26 cellular contexts compared by ENCODE assay signal in the genomic region with DNA sequence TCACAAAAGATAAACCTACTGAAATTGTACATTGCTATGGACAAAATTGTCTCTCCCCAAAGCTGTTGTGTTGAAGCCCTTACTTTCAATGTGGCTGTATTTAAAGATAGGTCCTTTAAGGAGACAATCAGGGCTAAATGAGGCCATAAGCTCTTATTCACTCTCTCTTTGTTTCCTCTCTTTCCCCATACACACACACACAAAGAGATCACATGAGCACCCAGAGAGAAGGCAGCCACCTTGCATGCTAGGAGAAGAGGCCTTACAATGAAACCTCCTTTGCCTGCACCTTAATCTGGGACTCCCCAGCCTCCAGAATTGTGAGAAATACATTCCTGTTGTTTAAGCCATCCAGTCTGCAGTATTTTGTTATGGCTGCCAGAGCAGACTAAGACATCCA.
"Had no signal": no experiment of that assay in that cellular context is flagged by ENCODE, and none has a peak within 500 bp of the region (broad histone marks: within the 10 kb centered on the region; RNA-seq: fewer than 3 reads in every experiment).

No MANE protein-coding gene starts in this region.

- H3K27me3 Mint-ChIP-seq: activated B cell treated with CpG ODN at 0.5 μM for 24 hours; activated CD4-positive, alpha-beta memory T cell treated with anti-CD3 and anti-CD28 coated beads for 36 hours; activated naive CD4-positive, alpha-beta T cell treated with anti-CD3 and anti-CD28 coated beads, Interleukin-2, amount 50 U/mL, for 24 hours; natural killer cell treated with Interleukin-12 subunit alpha and Interleukin-12 subunit beta and Interleukin-15 and Interleukin-18, amount 100 ng/mL, for 72 hours; stimulated activated naive CD8-positive, alpha-beta T cell treated with anti-CD3 and anti-CD28 coated beads, Interleukin-15, Interleukin-2, amounts not matched to agents 100 ng/mL and 50 ng/mL, for 24 hours had no signal

- H3K4me1 Mint-ChIP-seq: activated B cell treated with CpG ODN at 0.5 μM for 24 hours; activated naive CD4-positive, alpha-beta T cell treated with anti-CD3 and anti-CD28 coated beads, Interleukin-2, amount 50 U/mL, for 24 hours; endodermal cell had no signal

- H3K36me3 Mint-ChIP-seq: activated CD4-positive, alpha-beta memory T cell treated with anti-CD3 and anti-CD28 coated beads for 36 hours; activated naive CD4-positive, alpha-beta T cell treated with anti-CD3 and anti-CD28 coated beads, Interleukin-2, amount 50 U/mL, for 24 hours had no signal

- DNase-seq: activated B cell treated with CpG ODN at 0.5 μM for 24 hours; activated CD4-positive, alpha-beta memory T cell treated with anti-CD3 and anti-CD28 coated beads for 36 hours; activated CD4-positive, alpha-beta T cell treated with anti-CD3 and anti-CD28 coated beads for 48 hours; activated gamma-delta T cell; anterior cingulate cortex; body of pancreas; cortex of kidney; endodermal cell; esophagus squamous epithelium; head of caudate nucleus; hypothalamus; islet precursor cell; left cardiac atrium; occipital lobe; right lobe of liver; stimulated activated CD4-positive, alpha-beta T cell treated with anti-CD3 and anti-CD28 coated beads, Interleukin-1b, Interleukin-23, amount 100 ng/mL, for 48 hours; substantia nigra; thyroid gland; upper lobe of right lung had no signal

- H3K4me3 ChIP-seq: body of pancreas, cardiac muscle cell, esophagus squamous epithelium, gastroesophageal sphincter, right lobe of liver, skin epidermis, thyroid gland, upper lobe of right lung had no signal

- H3K36me3 ChIP-seq: cardiac muscle cell, esophagus squamous epithelium, gastroesophageal sphincter, right lobe of liver, thyroid gland, upper lobe of right lung had no signal

- H3K9me3 Mint-ChIP-seq: endodermal cell had no signal

- ATAC-seq: body of pancreas; gastroesophageal sphincter; left cardiac atrium; natural killer cell treated with Interleukin-12 subunit alpha and Interleukin-12 subunit beta and Interleukin-15 and Interleukin-18, amount 100 ng/mL, for 72 hours; right lobe of liver; upper lobe of right lung had no signal

- H3K4me3 Mint-ChIP-seq: activated B cell treated with CpG ODN at 0.5 μM for 24 hours; activated CD4-positive, alpha-beta memory T cell treated with anti-CD3 and anti-CD28 coated beads for 36 hours; activated naive CD4-positive, alpha-beta T cell treated with anti-CD3 and anti-CD28 coated beads, Interleukin-2, amount 50 U/mL, for 24 hours; activated T-helper 1 cell treated with anti-CD3 and anti-CD28 coated beads, Interleukin-12 subunit alpha, Interleukin-12 subunit beta, Interleukin-2, Interleukin-4 antibody, amounts not matched to agents 30 ng/mL and 10 ng/mL and 1 ng/mL, durations not matched to agents 14 hours and 24 hours and 36 hours; endodermal cell; natural killer cell treated with Interleukin-12 subunit alpha and Interleukin-12 subunit beta and Interleukin-15 and Interleukin-18, amount 100 ng/mL, for 72 hours; stimulated activated naive CD8-positive, alpha-beta T cell treated with anti-CD3 and anti-CD28 coated beads, Interleukin-15, Interleukin-2, amounts not matched to agents 100 ng/mL and 50 ng/mL, for 24 hours had no signal

- H3K27ac ChIP-seq: body of pancreas, cardiac muscle cell, esophagus squamous epithelium, gastroesophageal sphincter, right lobe of liver, skin epidermis, thyroid gland, upper lobe of right lung had no signal

- H3K27me3 ChIP-seq: body of pancreas, cardiac muscle cell, esophagus squamous epithelium, gastroesophageal sphincter, right lobe of liver, thyroid gland, upper lobe of right lung had no signal

- H3K4me1 ChIP-seq: body of pancreas, esophagus squamous epithelium, gastroesophageal sphincter, right lobe of liver, thyroid gland, upper lobe of right lung had no signal

- H3K9me3 ChIP-seq: body of pancreas, esophagus squamous epithelium, gastroesophageal sphincter, right lobe of liver, thyroid gland, upper lobe of right lung had no signal
